8 cellular contexts compared by ENCODE assay signal in the genomic region with DNA sequence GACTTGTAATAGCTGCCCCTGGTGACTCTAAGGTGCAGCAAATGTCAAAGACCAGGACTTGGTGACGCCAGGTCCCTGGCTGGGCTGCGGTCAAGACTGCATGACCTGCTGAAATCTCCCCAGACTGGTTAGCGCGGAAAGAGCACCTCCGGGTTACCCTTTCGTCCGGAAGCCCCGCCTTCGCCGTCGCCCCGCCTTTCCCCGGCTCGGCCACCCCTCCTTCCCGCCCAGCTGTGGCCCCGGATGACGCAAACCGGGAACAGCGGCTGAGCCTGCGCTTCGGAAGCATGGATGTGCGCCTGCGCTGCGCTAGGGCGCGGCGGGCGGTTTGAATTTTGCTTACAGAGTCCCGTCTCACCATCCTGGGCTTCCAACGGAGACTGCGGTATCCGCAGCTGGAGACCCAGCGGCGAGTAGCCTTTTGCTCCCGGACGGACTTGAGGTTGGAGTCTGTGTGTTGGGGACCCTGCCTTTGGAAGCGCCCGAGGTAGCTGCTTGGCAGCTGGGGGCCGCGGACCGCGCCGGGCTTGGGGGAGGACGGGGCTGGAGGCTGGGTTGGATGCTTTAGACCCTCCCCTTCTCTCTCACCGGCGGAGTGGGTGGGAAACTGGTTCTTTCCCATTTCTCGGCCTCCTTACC. TPM values are rescaled to one million over a fixed set of nuclear protein-coding genes. Genes with fewer than 3 reads are reported as not detected.
A peak's percentile ranks its signal among the peaks of the same experiment; 100 is the strongest.
DNase-seq lines count a peak whose midpoint lies in the region; ATAC-seq and TF ChIP-seq lines count a peak whose summit lies in the region.

A gene with protein sequence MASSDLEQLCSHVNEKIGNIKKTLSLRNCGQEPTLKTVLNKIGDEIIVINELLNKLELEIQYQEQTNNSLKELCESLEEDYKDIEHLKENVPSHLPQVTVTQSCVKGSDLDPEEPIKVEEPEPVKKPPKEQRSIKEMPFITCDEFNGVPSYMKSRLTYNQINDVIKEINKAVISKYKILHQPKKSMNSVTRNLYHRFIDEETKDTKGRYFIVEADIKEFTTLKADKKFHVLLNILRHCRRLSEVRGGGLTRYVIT (plus strand): TSS at position 294 of the 639 bp plus-strand sequence. CDS start 785 bp downstream, outside the sequence.

- ATAC-seq in CD8-positive, alpha-beta T cell = peak; percentile 100
- ATAC-seq in GM19467 (IDR thresholded peaks at IDR 0.05; ENCODE audit: unreplicated experiment) = peak; percentile 91
- ATAC-seq in lower lobe of right lung = peak; percentile 100

- H3K36me3 Mint-ChIP-seq in CD8-positive, alpha-beta T cell = no peaks in the 10 kb centered on the region

- intact Hi-C loops in CD8-positive, alpha-beta T cell (cut with DNase I, micrococcal nuclease) = loop anchor here (1.0 to 10.0 kb wide), 17 partner anchors 68 to 1830 kb away; partner anchors contain the start of genes CFAP53 (in 2 of the 2), MBD1 (in 2 of the 2), ACAA2 (in 1 of the 2) and C18orf32 (in 1 of the 2)
- intact Hi-C loops in lower lobe of right lung (cut with DNase I) = no loop called here

- H3K27me3 Mint-ChIP-seq in CD8-positive, alpha-beta T cell (ENCODE audit: low read depth) = peaks cover 10% of the 10 kb centered on the region

- peak within 1 kb of the TSS; percentile 88 for H3K27ac Mint-ChIP-seq in CD8-positive, alpha-beta T cell

- H3K9me3 ChIP-seq in CD8-positive, alpha-beta T cell (ENCODE audit: low read length) = no peaks in the 10 kb centered on the region
- H3K9me3 ChIP-seq in lower lobe of right lung = peaks cover 7% of the 10 kb centered on the region

- CTCF ChIA-PET in CD8-positive, alpha-beta T cell (lab: Charles Lee) = interaction anchor here (2.3 kb wide), 1 partner anchor 18 kb away, joined by 12 read pairs; no protein-coding TSS in a partner anchor

- H3K27me3 ChIP-seq in CD8-positive, alpha-beta T cell (ENCODE audit: insufficient read depth, low read length) = no peaks in the 10 kb centered on the region
- no peaks in the 10 kb centered on the region for H3K27me3 ChIP-seq in lower lobe of right lung (ENCODE audit: low read depth)

- peak within 1 kb of the TSS; percentile 68 for H3K4me3 ChIP-seq in CD8-positive, alpha-beta T cell (ENCODE audit: low read depth, low read length)
- H3K4me3 ChIP-seq in lower lobe of right lung = peak within 1 kb of the TSS; percentile 51

- peak; percentile 82 to 93 (median 91) for DNase-seq in CD8-positive, alpha-beta T cell
- peak; percentile 72 for DNase-seq in HS-27A (ENCODE audit: low read depth)
- peak; percentile 54 for DNase-seq in NK-92 (lab: John Stamatoyannopoulos, UW; ENCODE audit: unreplicated experiment)
- peak; percentile 70 to 84 for DNase-seq in activated CD8-positive, alpha-beta memory T cell treated with anti-CD3 and anti-CD28 coated beads for 1 hour (ENCODE audit: extremely low read depth in 1 of 2, low read depth in 1 of 2)
- peak; percentile 86 for DNase-seq in effector CD4-positive, alpha-beta T cell
- peak; percentile 94 for DNase-seq in lower lobe of right lung
- DNase-seq in stimulated activated CD4-positive, alpha-beta T cell treated with anti-CD3 and anti-CD28 coated beads, TNF-alpha, amount 100 ng/mL, for 24 hours (ENCODE audit: low read depth in 3 of 3) = peak; percentile 80 to 89 (median 82)

- peaks cover 5% of the 10 kb centered on the region for H3K9me3 Mint-ChIP-seq in CD8-positive, alpha-beta T cell

- peaks cover 14% of the 10 kb centered on the region for H3K4me1 ChIP-seq in CD8-positive, alpha-beta T cell (ENCODE audit: insufficient read depth, low read length)
- peaks cover 8% of the 10 kb centered on the region for H3K4me1 ChIP-seq in lower lobe of right lung

- H3K36me3 ChIP-seq in CD8-positive, alpha-beta T cell (ENCODE audit: insufficient read depth, low read length) = no peaks in the 10 kb centered on the region
- H3K36me3 ChIP-seq in lower lobe of right lung = no peaks in the 10 kb centered on the region

- peak within 1 kb of the TSS; percentile 79 for H3K4me3 Mint-ChIP-seq in CD8-positive, alpha-beta T cell

- peak within 1 kb of the TSS; percentile 57 for H3K27ac ChIP-seq in CD8-positive, alpha-beta T cell (ENCODE audit: low read depth, low read length)
- H3K27ac ChIP-seq in lower lobe of right lung = peak within 1 kb of the TSS; percentile 74

- TF ChIP-seq CTCF in CD8-positive, alpha-beta T cell (IDR thresholded peaks at IDR 0.05) = no peak
- TF ChIP-seq CTCF in lower lobe of right lung (IDR thresholded peaks at IDR 0.05) = no peak

- POLR2A ChIA-PET in CD8-positive, alpha-beta T cell (lab: Charles Lee) = interaction anchor here (1.1 to 1.2 kb wide), 2 partner anchors 86 to 93 kb away, joined by 3 to 5 read pairs; partner anchors contain the start of gene MBD1

- H3K4me1 Mint-ChIP-seq in CD8-positive, alpha-beta T cell (ENCODE audit: low read depth) = peaks cover 12% of the 10 kb centered on the region

RNA-seq across cellular contexts. Expression of the gene that starts here (rescaled TPM):
- total RNA-seq in CD8-positive, alpha-beta T cell = under 1 TPM; 0.22 to 0.27 TPM
- total RNA-seq in lower lobe of right lung = 1.2 TPM

Comparison
In these comparisons a context has a peak if more than half of its experiments do, and no peak if none do; other contexts are left out.
1. Peak in every context shown above with its lines: DNase-seq, ATAC-seq, H3K4me3 ChIP-seq and H3K27ac ChIP-seq.
2. Peak in DNase-seq, ATAC-seq, H3K4me3 ChIP-seq and H3K27ac ChIP-seq in CD8-positive, alpha-beta T cell; RNA of the gene not detected or under 1 TPM.